16 cellular contexts compared by ENCODE assay signal in the genomic region with DNA sequence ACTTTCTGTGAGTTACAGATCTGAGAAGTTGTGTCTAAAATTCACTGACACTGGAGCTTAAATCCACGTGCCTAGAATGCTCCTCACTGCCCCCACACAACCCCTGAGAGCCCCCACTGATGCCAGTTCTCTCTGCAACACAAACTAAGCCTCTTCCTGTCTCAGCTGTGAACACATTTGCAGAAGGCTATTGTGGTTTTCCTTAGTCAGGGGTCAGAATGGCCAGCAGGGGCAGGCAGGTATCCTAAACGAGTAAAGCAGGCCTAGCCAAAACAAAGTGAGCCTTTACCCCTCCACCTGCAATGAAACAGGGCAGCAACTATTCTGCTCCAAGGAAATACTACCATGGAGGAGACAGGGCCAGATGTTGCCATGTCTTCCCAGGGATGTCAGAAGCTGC.
DNase-seq lines count a peak whose midpoint lies in the region; ATAC-seq and TF ChIP-seq lines count a peak whose summit lies in the region.
"Had no signal": no experiment of that assay in that cellular context is flagged by ENCODE, and none has a peak within 500 bp of the region (broad histone marks: within the 10 kb centered on the region; RNA-seq: fewer than 3 reads in every experiment).

No MANE protein-coding gene starts in this region.

- ATAC-seq in GM18909 (IDR thresholded peaks at IDR 0.05; ENCODE audit: poor library complexity, unreplicated experiment) (peak; percentile 78), HG03432 (IDR thresholded peaks at IDR 0.05; ENCODE audit: unreplicated experiment) (peak; percentile 56)
- ATAC-seq: body of pancreas, SK-N-SH treated with all-trans-retinoic acid at 6 μM for 48 hours had no signal

- no peak overlapping the region for H3K27ac ChIP-seq in brain microvascular endothelial cell
- H3K27ac ChIP-seq in testis: no peak overlapping the region
- H3K27ac ChIP-seq in ascending aorta: no peak overlapping the region
- H3K27ac ChIP-seq: body of pancreas had no signal

- 49 to 53% methylated on average over 2 of the region's 2 CpGs for WGBS in testis, 2 donors

- in situ Hi-C loops in brain microvascular endothelial cell (cut with HindIII; ENCODE audit: low pct_ligation_motif_present, low sequenced_read_pairs): no loop called here

- H3K27me3 ChIP-seq in brain microvascular endothelial cell (replicated peaks): no peaks in the 10 kb centered on the region
- no peaks in the 10 kb centered on the region for H3K27me3 ChIP-seq in testis
- H3K27me3 ChIP-seq in ascending aorta: no peaks in the 10 kb centered on the region
- H3K27me3 ChIP-seq: body of pancreas had no signal

- H3K4me3 ChIP-seq in brain microvascular endothelial cell (ENCODE audit: low read depth, low read length) (no peak overlapping the region), retinal pigment epithelial cell (ENCODE audit: low read length) (no peak overlapping the region), testis (no peak overlapping the region), ascending aorta (no peak overlapping the region)
- H3K4me3 ChIP-seq: body of pancreas had no signal

- peak; percentile 13 for TF ChIP-seq CTCF in brain microvascular endothelial cell (IDR thresholded peaks at IDR 0.05; ENCODE audit: low read depth, low read length, missing control alignments)
- TF ChIP-seq CTCF in retinal pigment epithelial cell (conservative IDR thresholded peaks at IDR 0.05; ENCODE audit: low read depth, low read length): peak; percentile 38
- TF ChIP-seq CTCF in testis (IDR thresholded peaks at IDR 0.05): no peak
- TF ChIP-seq CTCF in ascending aorta (IDR thresholded peaks at IDR 0.05): no peak

- H3K4me1 ChIP-seq in testis (no peaks in the 10 kb centered on the region), ascending aorta (no peaks in the 10 kb centered on the region)
- H3K4me1 ChIP-seq: body of pancreas had no signal

- intact Hi-C loops in testis (cut with DNase I; ENCODE audit: low total_unique reads) (no loop called here), ascending aorta (cut with DNase I) (no loop called here)

- no peak for TF ChIP-seq POLR2A in testis (IDR thresholded peaks at IDR 0.05)

- H3K36me3 ChIP-seq in brain microvascular endothelial cell (replicated peaks): no peaks in the 10 kb centered on the region
- no peaks in the 10 kb centered on the region for H3K36me3 ChIP-seq in testis (ENCODE audit: low read depth, missing control alignments)
- H3K36me3 ChIP-seq in ascending aorta: no peaks in the 10 kb centered on the region

- DNase-seq in brain microvascular endothelial cell (no peak), retinal pigment epithelial cell (ENCODE audit: low read depth) (no peak), testis (no peak), ascending aorta (ENCODE audit: low spot score in 2 of 2) (no peak), SW 1271 (lab: John Stamatoyannopoulos, UW) (no peak)
- DNase-seq: activated CD4-positive, alpha-beta T cell treated with anti-CD3 and anti-CD28 coated beads, Interleukin-2, amount 10 ng/mL, durations not matched to agents 24 days and 14 days; activated effector memory CD4-positive, alpha-beta T cell treated with anti-CD3 and anti-CD28 coated beads, Interleukin-2, amount 50 U/mL, for 16 hours; COR-L47; effector memory CD4-positive, alpha-beta T cell; left ventricle myocardium superior; NCI-H748 treated with DMSO at 0.1 percent for 48 hours; small intestine had no signal

- no peaks in the 10 kb centered on the region for H3K9me3 ChIP-seq in testis
- H3K9me3 ChIP-seq in ascending aorta: no peaks in the 10 kb centered on the region
- H3K9me3 ChIP-seq: body of pancreas had no signal

Comparison
In these comparisons a context has a peak if more than half of its experiments do, and no peak if none do; other contexts are left out.
1. CTCF ChIP-seq: peak in brain microvascular endothelial cell (single experiment) and retinal pigment epithelial cell (single experiment); none in testis (0 of 3) and ascending aorta (0 of 3).